Comparison of ENCODE assay signal across 8 cellular contexts in genomic region chr4:158671665-158671914, GRCh38. TPM values are rescaled to one million over a fixed set of nuclear protein-coding genes. Genes with fewer than 3 reads are reported as not detected.
A peak's percentile ranks its signal among the peaks of the same experiment; 100 is the strongest.
DNase-seq lines count a peak whose midpoint lies in the region; ATAC-seq and TF ChIP-seq lines count a peak whose summit lies in the region.

Gene C4orf46, minus strand, starts transcription at chr4:158671887. Its CDS starts 86 bp downstream, at chr4:158671801.

- no peaks in the 10 kb centered on the region for H3K9me3 ChIP-seq in BE2C
- H3K9me3 ChIP-seq in KOPT-K1 (ENCODE audit: insufficient read depth, low read length, poor library complexity, severe bottlenecking), result no peaks in the 10 kb centered on the region
- H3K9me3 ChIP-seq in colonic mucosa, result no peaks in the 10 kb centered on the region
- H3K9me3 ChIP-seq in naive thymus-derived CD4-positive, alpha-beta T cell (ENCODE audit: control insufficient read depth in 2 of 3, low read length in 3 of 3), result no peaks in the 10 kb centered on the region

- no peaks in the 10 kb centered on the region for H3K9me3 Mint-ChIP-seq in naive thymus-derived CD4-positive, alpha-beta T cell

- H3K36me3 ChIP-seq in BE2C (peaks cover 9% of the 10 kb centered on the region), KOPT-K1 (ENCODE audit: insufficient read depth, low read length) (peaks cover 18% of the 10 kb centered on the region), colonic mucosa (no peaks in the 10 kb centered on the region)
- peaks cover 0 to 4% (median 0%) of the 10 kb centered on the region in 3 experiments for H3K36me3 ChIP-seq in naive thymus-derived CD4-positive, alpha-beta T cell (ENCODE audit: control insufficient read depth in 2 of 3, insufficient read depth in 3 of 3, low read length in 3 of 3)

- H3K27me3 ChIP-seq in BE2C (no peaks in the 10 kb centered on the region), colonic mucosa (no peaks in the 10 kb centered on the region)
- H3K27me3 ChIP-seq in naive thymus-derived CD4-positive, alpha-beta T cell (ENCODE audit: control insufficient read depth in 2 of 2, insufficient read depth in 2 of 2, low read length in 2 of 2), result no peaks in the 10 kb centered on the region

- H3K27ac ChIP-seq in KOPT-K1 (ENCODE audit: low read depth, low read length, poor library complexity, severe bottlenecking) (peak within 1 kb of the TSS; percentile 90), colonic mucosa (peak within 1 kb of the TSS; percentile 95)
- peak within 1 kb of the TSS; percentile 93 for H3K27ac ChIP-seq in naive thymus-derived CD4-positive, alpha-beta T cell (ENCODE audit: low read depth, low read length)

- H3K27me3 Mint-ChIP-seq in naive thymus-derived CD4-positive, alpha-beta T cell, result peaks cover 0 to 3% (median 0%) of the 10 kb centered on the region in 5 donors

- H3K4me3 Mint-ChIP-seq in naive thymus-derived CD4-positive, alpha-beta T cell, result peak within 1 kb of the TSS; percentile 88 to 99 (median 96)

- H3K9ac ChIP-seq in colonic mucosa (ENCODE audit: low read depth in 2 of 2, low read length in 2 of 2), result peak within 1 kb of the TSS; percentile 96

- H3K27ac Mint-ChIP-seq in naive thymus-derived CD4-positive, alpha-beta T cell, result peak within 1 kb of the TSS; percentile 91 to 99 (median 97)

- peaks cover 6 to 38% (median 35%) of the 10 kb centered on the region in 7 donors for H3K4me1 Mint-ChIP-seq in naive thymus-derived CD4-positive, alpha-beta T cell

- peaks cover 0 to 4% (median 0%) of the 10 kb centered on the region in 5 donors for H3K36me3 Mint-ChIP-seq in naive thymus-derived CD4-positive, alpha-beta T cell

- CTCF ChIA-PET in naive thymus-derived CD4-positive, alpha-beta T cell (lab: Charles Lee), result no interaction called here
- CTCF ChIA-PET in HEK293T (lab: Yijun Ruan, JAX), result no interaction called here

- intact Hi-C loops in colonic mucosa (cut with DNase I), result no loop called here
- intact Hi-C loops in naive thymus-derived CD4-positive, alpha-beta T cell (cut with micrococcal nuclease), result loop anchor here (1.0 kb wide), 3 partner anchors 19 to 535 kb away; no protein-coding TSS in a partner anchor

- H3K4me3 ChIP-seq in BE2C (ENCODE audit: low read depth, low read length), result peak within 1 kb of the TSS; percentile 88
- H3K4me3 ChIP-seq in colonic mucosa, result peak within 1 kb of the TSS; percentile 89
- peak within 1 kb of the TSS; percentile 80 for H3K4me3 ChIP-seq in naive thymus-derived CD4-positive, alpha-beta T cell (ENCODE audit: low read length)

- H3K4me1 ChIP-seq in BE2C (peaks cover 2% of the 10 kb centered on the region; the same call in 1 of the 2 replicates), colonic mucosa (peaks cover 8% of the 10 kb centered on the region)
- peaks cover 13 to 16% of the 10 kb centered on the region in 2 donors for H3K4me1 ChIP-seq in naive thymus-derived CD4-positive, alpha-beta T cell (ENCODE audit: control insufficient read depth in 2 of 2, insufficient read depth in 2 of 2, low read length in 2 of 2)

- DNase-seq in BE2C (no peak), colonic mucosa (no peak), Kasumi-1 (lab: John Stamatoyannopoulos, UW) (no peak), NCI-H1417 treated with DMSO at 0.1 percent for 48 hours (lab: John Stamatoyannopoulos, UW) (no peak), HEK293T (ENCODE audit: extremely low spot score) (no peak), SKM-1 (lab: John Stamatoyannopoulos, UW; ENCODE audit: unreplicated experiment) (no peak)
- no peak for DNase-seq in naive thymus-derived CD4-positive, alpha-beta T cell

- no peak for ATAC-seq in naive thymus-derived CD4-positive, alpha-beta T cell

- TF ChIP-seq CTCF in BE2C (IDR thresholded peaks at IDR 0.05; ENCODE audit: low read depth, low read length) (no peak), colonic mucosa (IDR thresholded peaks at IDR 0.05) (no peak)

- POLR2A ChIA-PET in naive thymus-derived CD4-positive, alpha-beta T cell (lab: Charles Lee), result interaction anchor here (1.1 kb wide), 1 partner anchor 52 kb away, joined by 4 read pairs; the partner anchor contains the start of gene PPID
- POLR2A ChIA-PET in HEK293T (lab: Yijun Ruan, JAX), result interaction anchor here (0.9 to 1.2 kb wide), 2 partner anchors 11 to 98 kb away, joined by 3 to 4 read pairs; partner anchors contain the start of gene FNIP2

TF ChIP-seq in HEK293T, 16 proteins besides CTCF, POLR2A, EP300 and RAD21:
- no peak for TF ChIP-seq L3MBTL2 (conservative IDR thresholded peaks at IDR 0.05)
- TF ChIP-seq CTBP1 (IDR thresholded peaks at IDR 0.05; ENCODE audit: borderline replicate concordance), result no peak
- no peak for TF ChIP-seq NFRKB (IDR thresholded peaks at IDR 0.05)
- no peak for TF ChIP-seq FOXM1 (IDR thresholded peaks at IDR 0.05; ENCODE audit: borderline replicate concordance)
- TF ChIP-seq ELF4 (IDR thresholded peaks at IDR 0.05), result no peak
- no peak for TF ChIP-seq BHLHE40 (IDR thresholded peaks at IDR 0.05; ENCODE audit: borderline replicate concordance)
- TF ChIP-seq LEF1 (IDR thresholded peaks at IDR 0.05; ENCODE audit: borderline replicate concordance), result no peak
- TF ChIP-seq HDGF (IDR thresholded peaks at IDR 0.05; ENCODE audit: borderline replicate concordance), result no peak
- TF ChIP-seq FOXA1 (IDR thresholded peaks at IDR 0.05), result no peak
- TF ChIP-seq TARDBP (IDR thresholded peaks at IDR 0.05), result no peak
- no peak for TF ChIP-seq ZNF384 (IDR thresholded peaks at IDR 0.05)

RNA-seq across cellular contexts. Expression of gene C4orf46, which starts in this region (rescaled TPM):
- polyA plus RNA-seq in BE2C (2012; ENCODE audit: insufficient read depth, insufficient read length, low read depth), result 12.3 TPM
- total RNA-seq in colonic mucosa, result 1 to 10 TPM; 3.7 to 7.4 TPM
- 10 to 100 TPM in 1 of 5 experiments, 1 to 10 TPM in 4; 3.9 to 15.4 (median 4.7) TPM for total RNA-seq in naive thymus-derived CD4-positive, alpha-beta T cell
- 1 to 10 TPM; 1.8 to 3.2 TPM for polyA plus RNA-seq in naive thymus-derived CD4-positive, alpha-beta T cell
